In the genomic region with DNA sequence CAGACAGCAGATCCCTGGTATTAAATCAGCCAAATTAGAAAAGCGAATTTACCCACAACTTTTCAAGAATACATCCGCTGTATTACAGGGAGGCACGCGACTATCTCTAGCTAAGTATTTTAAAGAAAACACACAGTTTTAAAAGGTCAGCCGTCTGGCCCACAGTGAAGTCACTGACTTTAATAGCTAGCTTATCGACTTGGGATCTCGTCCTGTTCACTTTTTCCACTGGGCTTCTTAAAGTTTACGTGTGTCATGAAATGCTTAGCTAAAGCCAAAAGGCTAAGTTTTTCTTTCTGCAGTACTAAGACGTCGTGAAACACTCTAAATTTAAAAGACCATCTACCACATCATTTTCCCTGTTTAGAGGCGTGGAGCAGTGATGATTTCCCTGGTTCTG, we compare ENCODE assay signal across 8 cellular contexts. TPM values are rescaled to one million over a fixed set of nuclear protein-coding genes. Genes with fewer than 3 reads are reported as not detected.
DNase-seq lines count a peak whose midpoint lies in the region; ATAC-seq, FAIRE-seq and TF ChIP-seq lines count a peak whose summit lies in the region.

No MANE protein-coding gene starts in this region.

- no peak overlapping the region for H3K4me3 ChIP-seq in cardiac fibroblast (replicated peaks in 1 of 2; ENCODE audit: low read depth in 2 of 2, low read length in 2 of 2)
- H3K4me3 ChIP-seq in retinal pigment epithelial cell (ENCODE audit: low read length): peak overlapping the region; percentile 1

- intact Hi-C loops in posterior cingulate gyrus (cut with DNase I): no loop called here

- TF ChIP-seq CTCF in cardiac fibroblast (IDR thresholded peaks at IDR 0.05; ENCODE audit: low read depth, low read length) (no peak), retinal pigment epithelial cell (conservative IDR thresholded peaks at IDR 0.05; ENCODE audit: low read depth, low read length) (no peak)

- TF ChIP-seq POLR2A in GM12891 (IDR thresholded peaks at IDR 0.05; ENCODE audit: low read depth, low read length): no peak

- ATAC-seq in SK-N-SH treated with all-trans-retinoic acid at 6 μM for 48 hours: peak; percentile 23; the same call in 2 of the 3 replicates
- ATAC-seq in GM18861 (IDR thresholded peaks at IDR 0.05; ENCODE audit: unreplicated experiment): no peak
- no peak for ATAC-seq in GM19324 (IDR thresholded peaks at IDR 0.05; ENCODE audit: low FRiP score, unreplicated experiment)

- DNase-seq in GM12891 (ENCODE audit: insufficient read length, low spot score): no peak
- DNase-seq in cardiac fibroblast (ENCODE audit: low read depth in 2 of 2): peak; percentile 44 to 70
- DNase-seq in retinal pigment epithelial cell (ENCODE audit: low read depth): no peak
- DNase-seq in posterior cingulate gyrus: no peak
- no peak for DNase-seq in NK-92 treated with Interleukin-12 subunit alpha and Interleukin-12 subunit beta, amount 100 ng/mL, for 24 hours (lab: John Stamatoyannopoulos, UW)

- peak; percentile 33 for FAIRE-seq in GM12891 (lab: Jason Lieb, UNC)

TF ChIP-seq in GM12891, 5 proteins besides CTCF, POLR2A, EP300 and RAD21:
- no peak for TF ChIP-seq POU2F2 (IDR thresholded peaks at IDR 0.05; ENCODE audit: low read depth, low read length)
- TF ChIP-seq SPI1 (IDR thresholded peaks at IDR 0.05; ENCODE audit: low read depth, low read length): no peak
- TF ChIP-seq PAX5 (IDR thresholded peaks at IDR 0.05; ENCODE audit: insufficient read depth, low read length, severe bottlenecking): no peak
- TF ChIP-seq TAF1 (IDR thresholded peaks at IDR 0.05; ENCODE audit: low read depth, low read length): no peak
- no peak for TF ChIP-seq POLR2AphosphoS5 (IDR thresholded peaks at IDR 0.05; ENCODE audit: low read depth, low read length)

TF ChIP-seq in SK-N-SH treated with all-trans-retinoic acid at 6 μM for 48 hours, 23 proteins besides CTCF, POLR2A, EP300 and RAD21:
- no peak for TF ChIP-seq ZFP3 (CRISPR knock-in tag; IDR thresholded peaks at IDR 0.05)
- TF ChIP-seq, protein P1, sequence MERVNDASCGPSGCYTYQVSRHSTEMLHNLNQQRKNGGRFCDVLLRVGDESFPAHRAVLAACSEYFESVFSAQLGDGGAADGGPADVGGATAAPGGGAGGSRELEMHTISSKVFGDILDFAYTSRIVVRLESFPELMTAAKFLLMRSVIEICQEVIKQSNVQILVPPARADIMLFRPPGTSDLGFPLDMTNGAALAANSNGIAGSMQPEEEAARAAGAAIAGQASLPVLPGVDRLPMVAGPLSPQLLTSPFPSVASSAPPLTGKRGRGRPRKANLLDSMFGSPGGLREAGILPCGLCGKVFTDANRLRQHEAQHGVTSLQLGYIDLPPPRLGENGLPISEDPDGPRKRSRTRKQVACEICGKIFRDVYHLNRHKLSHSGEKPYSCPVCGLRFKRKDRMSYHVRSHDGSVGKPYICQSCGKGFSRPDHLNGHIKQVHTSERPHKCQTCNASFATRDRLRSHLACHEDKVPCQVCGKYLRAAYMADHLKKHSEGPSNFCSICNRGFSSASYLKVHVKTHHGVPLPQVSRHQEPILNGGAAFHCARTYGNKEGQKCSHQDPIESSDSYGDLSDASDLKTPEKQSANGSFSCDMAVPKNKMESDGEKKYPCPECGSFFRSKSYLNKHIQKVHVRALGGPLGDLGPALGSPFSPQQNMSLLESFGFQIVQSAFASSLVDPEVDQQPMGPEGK (CRISPR knock-in tag; IDR thresholded peaks at IDR 0.05; ENCODE audit: borderline replicate concordance): no peak
- TF ChIP-seq TCF4 (CRISPR knock-in tag; IDR thresholded peaks at IDR 0.05; ENCODE audit: borderline replicate concordance): no peak
- no peak for TF ChIP-seq SNAI2 (CRISPR knock-in tag; IDR thresholded peaks at IDR 0.05)
- TF ChIP-seq ZNF565 (CRISPR knock-in tag; conservative IDR thresholded peaks at IDR 0.05; ENCODE audit: low read depth): no peak
- TF ChIP-seq PPARA (CRISPR knock-in tag; IDR thresholded peaks at IDR 0.05; ENCODE audit: borderline replicate concordance): no peak
- TF ChIP-seq ZFP30 (CRISPR knock-in tag; IDR thresholded peaks at IDR 0.05): no peak
- TF ChIP-seq, protein P2, sequence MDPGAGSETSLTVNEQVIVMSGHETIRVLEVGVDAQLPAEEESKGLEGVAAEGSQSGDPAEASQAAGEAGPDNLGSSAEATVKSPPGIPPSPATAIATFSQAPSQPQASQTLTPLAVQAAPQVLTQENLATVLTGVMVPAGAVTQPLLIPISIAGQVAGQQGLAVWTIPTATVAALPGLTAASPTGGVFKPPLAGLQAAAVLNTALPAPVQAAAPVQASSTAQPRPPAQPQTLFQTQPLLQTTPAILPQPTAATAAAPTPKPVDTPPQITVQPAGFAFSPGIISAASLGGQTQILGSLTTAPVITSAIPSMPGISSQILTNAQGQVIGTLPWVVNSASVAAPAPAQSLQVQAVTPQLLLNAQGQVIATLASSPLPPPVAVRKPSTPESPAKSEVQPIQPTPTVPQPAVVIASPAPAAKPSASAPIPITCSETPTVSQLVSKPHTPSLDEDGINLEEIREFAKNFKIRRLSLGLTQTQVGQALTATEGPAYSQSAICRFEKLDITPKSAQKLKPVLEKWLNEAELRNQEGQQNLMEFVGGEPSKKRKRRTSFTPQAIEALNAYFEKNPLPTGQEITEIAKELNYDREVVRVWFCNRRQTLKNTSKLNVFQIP (CRISPR knock-in tag; IDR thresholded peaks at IDR 0.05; ENCODE audit: borderline replicate concordance, low read depth): no peak
- TF ChIP-seq ARNTL (CRISPR knock-in tag; IDR thresholded peaks at IDR 0.05; ENCODE audit: borderline replicate concordance, low read depth): no peak
- TF ChIP-seq, protein P3, sequence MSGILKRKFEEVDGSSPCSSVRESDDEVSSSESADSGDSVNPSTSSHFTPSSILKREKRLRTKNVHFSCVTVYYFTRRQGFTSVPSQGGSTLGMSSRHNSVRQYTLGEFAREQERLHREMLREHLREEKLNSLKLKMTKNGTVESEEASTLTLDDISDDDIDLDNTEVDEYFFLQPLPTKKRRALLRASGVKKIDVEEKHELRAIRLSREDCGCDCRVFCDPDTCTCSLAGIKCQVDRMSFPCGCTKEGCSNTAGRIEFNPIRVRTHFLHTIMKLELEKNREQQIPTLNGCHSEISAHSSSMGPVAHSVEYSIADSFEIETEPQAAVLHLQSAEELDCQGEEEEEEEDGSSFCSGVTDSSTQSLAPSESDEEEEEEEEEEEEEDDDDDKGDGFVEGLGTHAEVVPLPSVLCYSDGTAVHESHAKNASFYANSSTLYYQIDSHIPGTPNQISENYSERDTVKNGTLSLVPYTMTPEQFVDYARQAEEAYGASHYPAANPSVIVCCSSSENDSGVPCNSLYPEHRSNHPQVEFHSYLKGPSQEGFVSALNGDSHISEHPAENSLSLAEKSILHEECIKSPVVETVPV (CRISPR knock-in tag; IDR thresholded peaks at IDR 0.05): no peak
- TF ChIP-seq, protein P4, sequence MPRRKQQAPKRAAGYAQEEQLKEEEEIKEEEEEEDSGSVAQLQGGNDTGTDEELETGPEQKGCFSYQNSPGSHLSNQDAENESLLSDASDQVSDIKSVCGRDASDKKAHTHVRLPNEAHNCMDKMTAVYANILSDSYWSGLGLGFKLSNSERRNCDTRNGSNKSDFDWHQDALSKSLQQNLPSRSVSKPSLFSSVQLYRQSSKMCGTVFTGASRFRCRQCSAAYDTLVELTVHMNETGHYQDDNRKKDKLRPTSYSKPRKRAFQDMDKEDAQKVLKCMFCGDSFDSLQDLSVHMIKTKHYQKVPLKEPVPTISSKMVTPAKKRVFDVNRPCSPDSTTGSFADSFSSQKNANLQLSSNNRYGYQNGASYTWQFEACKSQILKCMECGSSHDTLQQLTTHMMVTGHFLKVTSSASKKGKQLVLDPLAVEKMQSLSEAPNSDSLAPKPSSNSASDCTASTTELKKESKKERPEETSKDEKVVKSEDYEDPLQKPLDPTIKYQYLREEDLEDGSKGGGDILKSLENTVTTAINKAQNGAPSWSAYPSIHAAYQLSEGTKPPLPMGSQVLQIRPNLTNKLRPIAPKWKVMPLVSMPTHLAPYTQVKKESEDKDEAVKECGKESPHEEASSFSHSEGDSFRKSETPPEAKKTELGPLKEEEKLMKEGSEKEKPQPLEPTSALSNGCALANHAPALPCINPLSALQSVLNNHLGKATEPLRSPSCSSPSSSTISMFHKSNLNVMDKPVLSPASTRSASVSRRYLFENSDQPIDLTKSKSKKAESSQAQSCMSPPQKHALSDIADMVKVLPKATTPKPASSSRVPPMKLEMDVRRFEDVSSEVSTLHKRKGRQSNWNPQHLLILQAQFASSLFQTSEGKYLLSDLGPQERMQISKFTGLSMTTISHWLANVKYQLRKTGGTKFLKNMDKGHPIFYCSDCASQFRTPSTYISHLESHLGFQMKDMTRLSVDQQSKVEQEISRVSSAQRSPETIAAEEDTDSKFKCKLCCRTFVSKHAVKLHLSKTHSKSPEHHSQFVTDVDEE (CRISPR knock-in tag; IDR thresholded peaks at IDR 0.05): no peak
- TF ChIP-seq RARB (CRISPR knock-in tag; IDR thresholded peaks at IDR 0.05): no peak
- no peak for TF ChIP-seq GLIS3 (CRISPR knock-in tag; IDR thresholded peaks at IDR 0.05)
- no peak for TF ChIP-seq ZNF70 (CRISPR knock-in tag; IDR thresholded peaks at IDR 0.05)
- TF ChIP-seq CSDC2 (CRISPR knock-in tag; IDR thresholded peaks at IDR 0.05): no peak
- TF ChIP-seq ZNF8 (CRISPR knock-in tag; IDR thresholded peaks at IDR 0.05): no peak
- TF ChIP-seq ZC3H10 (CRISPR knock-in tag; IDR thresholded peaks at IDR 0.05): no peak
TF ChIP-seq in SK-N-SH treated with all-trans-retinoic acid at 6 μM for 48 hours: peak in this region for 0.

RNA-seq across cellular contexts. Expression of a gene that starts 27.2 kb away (rescaled TPM):
- 6.5 TPM for polyA plus RNA-seq in GM12891 (2012; ENCODE audit: low read depth, missing spikeins)

Comparison
In these comparisons a context has a peak if more than half of its experiments do, and no peak if none do; other contexts are left out.
1. DNase-seq: peak in cardiac fibroblast (2 of 2); none in GM12891 (single experiment), retinal pigment epithelial cell (single experiment), posterior cingulate gyrus (0 of 10) and NK-92 treated with Interleukin-12 subunit alpha and Interleukin-12 subunit beta, amount 100 ng/mL, for 24 hours (single experiment).